Comparison of ENCODE assay signal across 16 cellular contexts in the genomic region with DNA sequence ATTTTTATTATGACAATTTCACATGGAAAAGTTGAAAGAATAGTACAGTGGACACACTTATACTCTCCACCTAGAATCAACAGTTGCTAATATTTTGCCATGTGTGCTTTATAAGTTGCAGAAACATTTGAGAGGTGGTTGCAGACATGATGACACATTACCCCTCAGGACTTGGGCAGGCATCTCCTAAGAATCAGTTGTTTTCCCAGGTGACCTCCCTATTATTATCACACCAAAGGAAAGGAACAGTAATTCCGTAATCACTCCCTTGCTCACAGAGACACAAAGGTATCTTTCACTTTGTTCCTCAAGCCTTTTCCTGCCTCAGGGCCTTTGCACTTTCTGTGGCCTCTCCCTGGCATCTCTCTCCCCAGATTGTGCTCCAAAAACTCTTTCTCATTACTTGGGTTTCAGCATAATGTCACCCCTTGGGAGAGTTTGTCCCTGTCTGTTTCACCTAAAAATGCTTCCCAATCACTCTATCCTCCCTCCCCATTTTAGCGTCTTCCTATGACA. TPM values are rescaled to one million over a fixed set of nuclear protein-coding genes. Genes with fewer than 3 reads are reported as not detected.
A peak's percentile ranks its signal among the peaks of the same experiment; 100 is the strongest.
DNase-seq lines count a peak whose midpoint lies in the region; TF ChIP-seq lines count a peak whose summit lies in the region.
"Had no signal": no experiment of that assay in that cellular context is flagged by ENCODE, and none has a peak within 500 bp of the region (broad histone marks: within the 10 kb centered on the region; RNA-seq: fewer than 3 reads in every experiment).

No MANE protein-coding gene starts in this region.

- no peak overlapping the region for H3K4me2 ChIP-seq in trophoblast cell (ENCODE audit: low read length)

- no peak overlapping the region for H2AFZ ChIP-seq in trophoblast cell (ENCODE audit: insufficient read depth, low read length, poor library complexity)

- no peaks in the 10 kb centered on the region for H3K9me3 ChIP-seq in adipocyte (ENCODE audit: control insufficient read depth, low read length)
- no peaks in the 10 kb centered on the region for H3K9me3 ChIP-seq in sigmoid colon
- H3K9me3 ChIP-seq in trophoblast cell (ENCODE audit: insufficient read depth, low read depth, low read length) = no peaks in the 10 kb centered on the region
- H3K9me3 ChIP-seq: heart left ventricle, right lobe of liver had no signal

- no peaks in the 10 kb centered on the region for H3K36me3 ChIP-seq in adipocyte (ENCODE audit: control insufficient read depth, insufficient read depth, low read length, severe bottlenecking)
- H3K36me3 ChIP-seq in sigmoid colon = no peaks in the 10 kb centered on the region
- H3K36me3 ChIP-seq in trophoblast cell (ENCODE audit: control insufficient read depth in 1 of 2, insufficient read depth in 2 of 2, low read length in 2 of 2) = no peaks in the 10 kb centered on the region
- H3K36me3 ChIP-seq: heart left ventricle, right lobe of liver had no signal

- no peak overlapping the region for H4K12ac ChIP-seq in trophoblast cell (ENCODE audit: low read depth, low read length)

- H3K4me1 ChIP-seq in adipocyte (ENCODE audit: control insufficient read depth, insufficient read depth, low read length) = peaks cover 33% of the 10 kb centered on the region
- peaks cover 0 to 61% (median 45%) of the 10 kb centered on the region in 4 donors for H3K4me1 ChIP-seq in sigmoid colon
- H3K4me1 ChIP-seq in trophoblast cell (ENCODE audit: control insufficient read depth in 1 of 2, insufficient read depth in 2 of 2, low read length in 2 of 2) = peaks cover 8 to 10% of the 10 kb centered on the region in 2 experiments
- H3K4me1 ChIP-seq: right lobe of liver had no signal

- peaks cover 32% of the 10 kb centered on the region for H3K27me3 ChIP-seq in adipocyte (replicated peaks; ENCODE audit: control insufficient read depth, insufficient read depth, low read length)
- H3K27me3 ChIP-seq in sigmoid colon = no peaks in the 10 kb centered on the region
- H3K27me3 ChIP-seq in trophoblast cell (ENCODE audit: insufficient read depth, low read length) = no peaks in the 10 kb centered on the region
- H3K27me3 ChIP-seq: right lobe of liver had no signal

- in situ Hi-C loops in ACHN (cut with HindIII; ENCODE audit: low pct_ligation_motif_present, low pct_unique_long_range_greater_than_20kb, low sequenced_read_pairs) = no loop called here

- H4K8ac ChIP-seq in trophoblast cell (ENCODE audit: low read depth, low read length) = no peak overlapping the region

- no peak overlapping the region for H3K23ac ChIP-seq in trophoblast cell (ENCODE audit: low read length)

- no peak overlapping the region for H2AK5ac ChIP-seq in trophoblast cell (ENCODE audit: low read length)

- no peak overlapping the region for H3K4ac ChIP-seq in trophoblast cell (ENCODE audit: low read depth, low read length)

- H3K9ac ChIP-seq in adipocyte (ENCODE audit: low read length) (no peak overlapping the region), trophoblast cell (ENCODE audit: low read length) (no peak overlapping the region)

- TF ChIP-seq CTCF in sigmoid colon (IDR thresholded peaks at IDR 0.05) = no peak

- intact Hi-C loops in sigmoid colon (cut with DNase I) = loop anchor here (5.0 kb wide), 1 partner anchor 581 kb away; no protein-coding TSS in a partner anchor

- peak overlapping the region; percentile 62 for H3K27ac ChIP-seq in epithelial cell of prostate
- peak overlapping the region; percentile 58 to 82 (median 71) for H3K27ac ChIP-seq in sigmoid colon
- H3K27ac ChIP-seq in trophoblast cell (ENCODE audit: low read depth, low read length) = no peak overlapping the region
- H3K27ac ChIP-seq: right lobe of liver had no signal

- no peak overlapping the region for H2BK5ac ChIP-seq in trophoblast cell (ENCODE audit: low read depth, low read length, poor library complexity)

- H3K4me3 ChIP-seq in adipocyte (ENCODE audit: low read length) (no peak overlapping the region), sigmoid colon (no peak overlapping the region), trophoblast cell (ENCODE audit: low read depth, low read length) (no peak overlapping the region)
- H3K4me3 ChIP-seq: heart left ventricle, right lobe of liver had no signal

- no peak overlapping the region for H2BK120ac ChIP-seq in trophoblast cell (ENCODE audit: insufficient read depth, low read length, poor library complexity)

- no peak overlapping the region for H4K91ac ChIP-seq in trophoblast cell (ENCODE audit: low read depth, low read length)

- H3K79me1 ChIP-seq in trophoblast cell (ENCODE audit: low read length) = peaks cover 1% of the 10 kb centered on the region

- no peak overlapping the region for H2BK12ac ChIP-seq in trophoblast cell (ENCODE audit: low read length)

- peak; percentile 1 for DNase-seq in adipocyte (ENCODE audit: low read depth)
- DNase-seq in epithelial cell of prostate (ENCODE audit: low read depth, low spot score) = peak; percentile 73
- no peak for DNase-seq in sigmoid colon
- DNase-seq in trophoblast cell = no peak
- no peak for DNase-seq in ACHN
- DNase-seq in UCSD-AML1 (lab: John Stamatoyannopoulos, UW; ENCODE audit: unreplicated experiment) = no peak
- no peak for DNase-seq in NCI-H1417 (lab: John Stamatoyannopoulos, UW)
- DNase-seq: activated CD8-positive, alpha-beta T cell treated with anti-CD3 and anti-CD28 coated beads for 36 hours; Calu3; central memory CD4-positive, alpha-beta T cell; H9; NCI-H526 treated with DMSO at 0.1 percent for 48 hours; stimulated activated CD4-positive, alpha-beta T cell treated with anti-CD3 and anti-CD28 coated beads, Interleukin-15, amount 100 ng/mL, for 24 hours; stimulated activated naive CD8-positive, alpha-beta T cell treated with anti-CD3 and anti-CD28 coated beads, Interleukin-15, Interleukin-2, amounts not matched to agents 100 U/mL and 50 U/mL, for 24 hours had no signal

- no peak overlapping the region for H3K18ac ChIP-seq in trophoblast cell (ENCODE audit: low read length)

- no peaks in the 10 kb centered on the region for H3K79me2 ChIP-seq in trophoblast cell (ENCODE audit: control insufficient read depth, insufficient read depth, low read length, poor library complexity)

- TF ChIP-seq POLR2A in sigmoid colon (IDR thresholded peaks at IDR 0.05) = no peak

- no peak overlapping the region for H3K14ac ChIP-seq in trophoblast cell (ENCODE audit: low read length)

- TF ChIP-seq EP300 in sigmoid colon (IDR thresholded peaks at IDR 0.05) = no peak

- WGBS in sigmoid colon, 2 donors = 93 to 95% methylated on average over 2 of the region's 2 CpGs
- WGBS in trophoblast cell (ENCODE audit: extremely low coverage, insufficient coverage, insufficient read length) = no CpG with 5 or more reads among the region's 2 CpGs

RNA-seq across cellular contexts. Expression of a gene that starts 5.9 kb away (rescaled TPM):
- 10 to 100 TPM; 14.6 to 63.4 (median 35.7) TPM for total RNA-seq in sigmoid colon
- 10 to 100 TPM; 18.0 to 70.1 (median 22.2) TPM for polyA plus RNA-seq in sigmoid colon
- 50.7 and 52.8 TPM in 2 replicates for polyA plus RNA-seq in trophoblast cell (2013)

Comparison
In these comparisons a context has a peak if more than half of its experiments do, and no peak if none do; other contexts are left out.
1. DNase-seq: peak in adipocyte (single experiment) and epithelial cell of prostate (single experiment); none in sigmoid colon (single experiment), trophoblast cell (0 of 2), ACHN (single experiment), UCSD-AML1 (single experiment) and NCI-H1417 (0 of 3).